Comparison of ENCODE assay signal across 1 cellular context in the genomic region with DNA sequence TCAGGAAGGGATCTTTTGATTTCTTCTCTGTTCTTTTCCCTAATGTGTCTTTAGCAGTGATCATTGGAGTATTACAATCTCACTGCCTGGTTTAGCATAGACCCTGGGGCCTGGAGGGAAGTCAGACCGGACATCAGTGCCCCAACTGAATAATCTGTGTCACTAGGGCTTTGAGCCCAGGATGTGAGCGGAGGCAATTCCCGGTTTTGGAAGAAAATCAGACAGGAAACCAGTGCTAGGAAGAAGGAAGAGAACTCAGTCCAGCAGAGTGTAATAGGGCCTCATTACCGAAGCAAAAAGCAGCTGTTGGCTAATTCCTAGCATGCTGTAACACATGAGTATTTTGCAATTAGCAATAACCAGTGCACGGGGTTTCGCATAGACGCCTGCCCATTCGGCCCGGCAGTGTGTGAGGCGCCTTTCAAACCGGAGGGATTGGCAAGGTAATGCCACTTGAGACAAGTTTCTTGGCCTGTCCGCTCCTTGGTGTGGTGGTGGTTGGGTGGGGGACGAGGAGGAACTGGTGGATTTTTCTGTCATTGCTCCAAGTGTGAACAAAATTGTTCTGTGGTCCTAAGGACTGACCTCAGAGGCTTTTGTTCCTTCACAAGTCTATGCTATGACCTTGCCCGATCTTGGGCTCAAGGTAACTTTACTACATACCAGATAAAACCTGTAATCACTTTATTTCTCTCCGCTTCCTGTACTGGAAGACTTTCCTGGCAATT.
TF ChIP-seq lines count a peak whose summit lies in the region.

No MANE protein-coding gene starts in this region.

TF ChIP-seq in HepG2, 621 proteins besides CTCF, POLR2A, EP300 and RAD21 (continued from another document and continues in another):
- TF ChIP-seq, protein P1, sequence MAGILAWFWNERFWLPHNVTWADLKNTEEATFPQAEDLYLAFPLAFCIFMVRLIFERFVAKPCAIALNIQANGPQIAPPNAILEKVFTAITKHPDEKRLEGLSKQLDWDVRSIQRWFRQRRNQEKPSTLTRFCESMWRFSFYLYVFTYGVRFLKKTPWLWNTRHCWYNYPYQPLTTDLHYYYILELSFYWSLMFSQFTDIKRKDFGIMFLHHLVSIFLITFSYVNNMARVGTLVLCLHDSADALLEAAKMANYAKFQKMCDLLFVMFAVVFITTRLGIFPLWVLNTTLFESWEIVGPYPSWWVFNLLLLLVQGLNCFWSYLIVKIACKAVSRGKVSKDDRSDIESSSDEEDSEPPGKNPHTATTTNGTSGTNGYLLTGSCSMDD (CRISPR knock-in tag; IDR thresholded peaks at IDR 0.05): no peak
- TF ChIP-seq ZNF749 (CRISPR knock-in tag; IDR thresholded peaks at IDR 0.05; ENCODE audit: borderline replicate concordance) (no peak), CBX2 (IDR thresholded peaks at IDR 0.05; ENCODE audit: low read depth, low read length) (no peak), CBX2 (CRISPR knock-in tag; IDR thresholded peaks at IDR 0.05; ENCODE audit: low read depth) (no peak), ZNF205 (CRISPR knock-in tag; IDR thresholded peaks at IDR 0.05) (no peak), ZNF709 (CRISPR knock-in tag; IDR thresholded peaks at IDR 0.05) (no peak), NPAS2 (CRISPR knock-in tag; IDR thresholded peaks at IDR 0.05; ENCODE audit: borderline replicate concordance) (no peak), FOXJ3 (CRISPR knock-in tag; IDR thresholded peaks at IDR 0.05; ENCODE audit: borderline replicate concordance) (no peak), ATF7-NPFF (CRISPR knock-in tag; IDR thresholded peaks at IDR 0.05; ENCODE audit: low read depth) (no peak), NR2F2 (IDR thresholded peaks at IDR 0.05; ENCODE audit: borderline replicate concordance, low read depth) (no peak), ZNF282 (IDR thresholded peaks at IDR 0.05; ENCODE audit: partially characterized antibody) (no peak), ZNF550 (CRISPR knock-in tag; IDR thresholded peaks at IDR 0.05; ENCODE audit: borderline replicate concordance) (no peak), ZNF124 (CRISPR knock-in tag; IDR thresholded peaks at IDR 0.05) (no peak), PRMT3 (CRISPR knock-in tag; IDR thresholded peaks at IDR 0.05; ENCODE audit: borderline replicate concordance, low read depth) (no peak), EEA1 (CRISPR knock-in tag; IDR thresholded peaks at IDR 0.05; ENCODE audit: borderline replicate concordance) (0 out of 2 replicates have a peak, but pooled peaks have one; percentile 39), ZNF790 (CRISPR knock-in tag; IDR thresholded peaks at IDR 0.05; ENCODE audit: borderline replicate concordance) (no peak), MAFF (IDR thresholded peaks at IDR 0.05; ENCODE audit: low read depth, low read length) (no peak), PAX8 (CRISPR knock-in tag; IDR thresholded peaks at IDR 0.05; ENCODE audit: borderline replicate concordance) (no peak), PHF21A (CRISPR knock-in tag; IDR thresholded peaks at IDR 0.05) (peak; percentile 65; the same call in 1 of the 2 replicates), SP4 (CRISPR knock-in tag; IDR thresholded peaks at IDR 0.05) (peak; percentile 42; the same call in 1 of the 2 replicates), ZNF3 (CRISPR knock-in tag; IDR thresholded peaks at IDR 0.05) (0 out of 2 replicates have a peak, but pooled peaks have one; percentile 16), RFXANK (CRISPR knock-in tag; IDR thresholded peaks at IDR 0.05) (0 out of 2 replicates have a peak, but pooled peaks have one; percentile 21)
- TF ChIP-seq, protein P2, sequence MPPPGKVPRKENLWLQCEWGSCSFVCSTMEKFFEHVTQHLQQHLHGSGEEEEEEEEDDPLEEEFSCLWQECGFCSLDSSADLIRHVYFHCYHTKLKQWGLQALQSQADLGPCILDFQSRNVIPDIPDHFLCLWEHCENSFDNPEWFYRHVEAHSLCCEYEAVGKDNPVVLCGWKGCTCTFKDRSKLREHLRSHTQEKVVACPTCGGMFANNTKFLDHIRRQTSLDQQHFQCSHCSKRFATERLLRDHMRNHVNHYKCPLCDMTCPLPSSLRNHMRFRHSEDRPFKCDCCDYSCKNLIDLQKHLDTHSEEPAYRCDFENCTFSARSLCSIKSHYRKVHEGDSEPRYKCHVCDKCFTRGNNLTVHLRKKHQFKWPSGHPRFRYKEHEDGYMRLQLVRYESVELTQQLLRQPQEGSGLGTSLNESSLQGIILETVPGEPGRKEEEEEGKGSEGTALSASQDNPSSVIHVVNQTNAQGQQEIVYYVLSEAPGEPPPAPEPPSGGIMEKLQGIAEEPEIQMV (CRISPR knock-in tag; IDR thresholded peaks at IDR 0.05; ENCODE audit: low read depth): 0 out of 2 replicates have a peak, but pooled peaks have one; percentile 50
- TF ChIP-seq, protein P3, sequence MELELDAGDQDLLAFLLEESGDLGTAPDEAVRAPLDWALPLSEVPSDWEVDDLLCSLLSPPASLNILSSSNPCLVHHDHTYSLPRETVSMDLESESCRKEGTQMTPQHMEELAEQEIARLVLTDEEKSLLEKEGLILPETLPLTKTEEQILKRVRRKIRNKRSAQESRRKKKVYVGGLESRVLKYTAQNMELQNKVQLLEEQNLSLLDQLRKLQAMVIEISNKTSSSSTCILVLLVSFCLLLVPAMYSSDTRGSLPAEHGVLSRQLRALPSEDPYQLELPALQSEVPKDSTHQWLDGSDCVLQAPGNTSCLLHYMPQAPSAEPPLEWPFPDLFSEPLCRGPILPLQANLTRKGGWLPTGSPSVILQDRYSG (CRISPR knock-in tag; IDR thresholded peaks at IDR 0.05): no peak
- TF ChIP-seq, protein P4, sequence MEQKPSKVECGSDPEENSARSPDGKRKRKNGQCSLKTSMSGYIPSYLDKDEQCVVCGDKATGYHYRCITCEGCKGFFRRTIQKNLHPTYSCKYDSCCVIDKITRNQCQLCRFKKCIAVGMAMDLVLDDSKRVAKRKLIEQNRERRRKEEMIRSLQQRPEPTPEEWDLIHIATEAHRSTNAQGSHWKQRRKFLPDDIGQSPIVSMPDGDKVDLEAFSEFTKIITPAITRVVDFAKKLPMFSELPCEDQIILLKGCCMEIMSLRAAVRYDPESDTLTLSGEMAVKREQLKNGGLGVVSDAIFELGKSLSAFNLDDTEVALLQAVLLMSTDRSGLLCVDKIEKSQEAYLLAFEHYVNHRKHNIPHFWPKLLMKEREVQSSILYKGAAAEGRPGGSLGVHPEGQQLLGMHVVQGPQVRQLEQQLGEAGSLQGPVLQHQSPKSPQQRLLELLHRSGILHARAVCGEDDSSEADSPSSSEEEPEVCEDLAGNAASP (CRISPR knock-in tag; IDR thresholded peaks at IDR 0.05; ENCODE audit: borderline replicate concordance): no peak
- TF ChIP-seq, protein P5, sequence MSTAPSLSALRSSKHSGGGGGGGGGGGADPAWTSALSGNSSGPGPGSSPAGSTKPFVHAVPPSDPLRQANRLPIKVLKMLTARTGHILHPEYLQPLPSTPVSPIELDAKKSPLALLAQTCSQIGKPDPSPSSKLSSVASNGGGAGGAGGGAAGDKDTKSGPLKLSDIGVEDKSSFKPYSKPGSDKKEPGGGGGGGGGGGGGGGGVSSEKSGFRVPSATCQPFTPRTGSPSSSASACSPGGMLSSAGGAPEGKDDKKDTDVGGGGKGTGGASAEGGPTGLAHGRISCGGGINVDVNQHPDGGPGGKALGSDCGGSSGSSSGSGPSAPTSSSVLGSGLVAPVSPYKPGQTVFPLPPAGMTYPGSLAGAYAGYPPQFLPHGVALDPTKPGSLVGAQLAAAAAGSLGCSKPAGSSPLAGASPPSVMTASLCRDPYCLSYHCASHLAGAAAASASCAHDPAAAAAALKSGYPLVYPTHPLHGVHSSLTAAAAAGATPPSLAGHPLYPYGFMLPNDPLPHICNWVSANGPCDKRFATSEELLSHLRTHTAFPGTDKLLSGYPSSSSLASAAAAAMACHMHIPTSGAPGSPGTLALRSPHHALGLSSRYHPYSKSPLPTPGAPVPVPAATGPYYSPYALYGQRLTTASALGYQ (CRISPR knock-in tag; IDR thresholded peaks at IDR 0.05): 0 out of 2 replicates have a peak, but pooled peaks have one; percentile 43
- TF ChIP-seq, protein P6, sequence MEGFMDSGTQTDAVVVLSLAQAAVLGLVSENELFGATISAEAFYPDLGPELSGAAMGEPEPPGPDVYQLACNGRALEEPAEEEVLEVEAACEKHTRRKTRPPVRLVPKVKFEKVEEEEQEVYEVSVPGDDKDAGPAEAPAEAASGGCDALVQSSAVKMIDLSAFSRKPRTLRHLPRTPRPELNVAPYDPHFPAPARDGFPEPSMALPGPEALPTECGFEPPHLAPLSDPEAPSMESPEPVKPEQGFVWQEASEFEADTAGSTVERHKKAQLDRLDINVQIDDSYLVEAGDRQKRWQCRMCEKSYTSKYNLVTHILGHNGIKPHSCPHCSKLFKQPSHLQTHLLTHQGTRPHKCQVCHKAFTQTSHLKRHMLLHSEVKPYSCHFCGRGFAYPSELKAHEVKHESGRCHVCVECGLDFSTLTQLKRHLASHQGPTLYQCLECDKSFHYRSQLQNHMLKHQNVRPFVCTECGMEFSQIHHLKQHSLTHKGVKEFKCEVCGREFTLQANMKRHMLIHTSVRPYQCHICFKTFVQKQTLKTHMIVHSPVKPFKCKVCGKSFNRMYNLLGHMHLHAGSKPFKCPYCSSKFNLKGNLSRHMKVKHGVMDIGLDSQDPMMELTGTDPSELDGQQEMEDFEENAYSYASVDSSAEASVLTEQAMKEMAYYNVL (CRISPR knock-in tag; IDR thresholded peaks at IDR 0.05; ENCODE audit: borderline replicate concordance): no peak
- TF ChIP-seq, protein P7, sequence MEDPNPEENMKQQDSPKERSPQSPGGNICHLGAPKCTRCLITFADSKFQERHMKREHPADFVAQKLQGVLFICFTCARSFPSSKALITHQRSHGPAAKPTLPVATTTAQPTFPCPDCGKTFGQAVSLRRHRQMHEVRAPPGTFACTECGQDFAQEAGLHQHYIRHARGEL (CRISPR knock-in tag; IDR thresholded peaks at IDR 0.05): no peak
- TF ChIP-seq, protein P8, sequence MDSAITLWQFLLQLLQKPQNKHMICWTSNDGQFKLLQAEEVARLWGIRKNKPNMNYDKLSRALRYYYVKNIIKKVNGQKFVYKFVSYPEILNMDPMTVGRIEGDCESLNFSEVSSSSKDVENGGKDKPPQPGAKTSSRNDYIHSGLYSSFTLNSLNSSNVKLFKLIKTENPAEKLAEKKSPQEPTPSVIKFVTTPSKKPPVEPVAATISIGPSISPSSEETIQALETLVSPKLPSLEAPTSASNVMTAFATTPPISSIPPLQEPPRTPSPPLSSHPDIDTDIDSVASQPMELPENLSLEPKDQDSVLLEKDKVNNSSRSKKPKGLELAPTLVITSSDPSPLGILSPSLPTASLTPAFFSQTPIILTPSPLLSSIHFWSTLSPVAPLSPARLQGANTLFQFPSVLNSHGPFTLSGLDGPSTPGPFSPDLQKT (CRISPR knock-in tag; IDR thresholded peaks at IDR 0.05; ENCODE audit: borderline replicate concordance): no peak
- TF ChIP-seq, protein P9, sequence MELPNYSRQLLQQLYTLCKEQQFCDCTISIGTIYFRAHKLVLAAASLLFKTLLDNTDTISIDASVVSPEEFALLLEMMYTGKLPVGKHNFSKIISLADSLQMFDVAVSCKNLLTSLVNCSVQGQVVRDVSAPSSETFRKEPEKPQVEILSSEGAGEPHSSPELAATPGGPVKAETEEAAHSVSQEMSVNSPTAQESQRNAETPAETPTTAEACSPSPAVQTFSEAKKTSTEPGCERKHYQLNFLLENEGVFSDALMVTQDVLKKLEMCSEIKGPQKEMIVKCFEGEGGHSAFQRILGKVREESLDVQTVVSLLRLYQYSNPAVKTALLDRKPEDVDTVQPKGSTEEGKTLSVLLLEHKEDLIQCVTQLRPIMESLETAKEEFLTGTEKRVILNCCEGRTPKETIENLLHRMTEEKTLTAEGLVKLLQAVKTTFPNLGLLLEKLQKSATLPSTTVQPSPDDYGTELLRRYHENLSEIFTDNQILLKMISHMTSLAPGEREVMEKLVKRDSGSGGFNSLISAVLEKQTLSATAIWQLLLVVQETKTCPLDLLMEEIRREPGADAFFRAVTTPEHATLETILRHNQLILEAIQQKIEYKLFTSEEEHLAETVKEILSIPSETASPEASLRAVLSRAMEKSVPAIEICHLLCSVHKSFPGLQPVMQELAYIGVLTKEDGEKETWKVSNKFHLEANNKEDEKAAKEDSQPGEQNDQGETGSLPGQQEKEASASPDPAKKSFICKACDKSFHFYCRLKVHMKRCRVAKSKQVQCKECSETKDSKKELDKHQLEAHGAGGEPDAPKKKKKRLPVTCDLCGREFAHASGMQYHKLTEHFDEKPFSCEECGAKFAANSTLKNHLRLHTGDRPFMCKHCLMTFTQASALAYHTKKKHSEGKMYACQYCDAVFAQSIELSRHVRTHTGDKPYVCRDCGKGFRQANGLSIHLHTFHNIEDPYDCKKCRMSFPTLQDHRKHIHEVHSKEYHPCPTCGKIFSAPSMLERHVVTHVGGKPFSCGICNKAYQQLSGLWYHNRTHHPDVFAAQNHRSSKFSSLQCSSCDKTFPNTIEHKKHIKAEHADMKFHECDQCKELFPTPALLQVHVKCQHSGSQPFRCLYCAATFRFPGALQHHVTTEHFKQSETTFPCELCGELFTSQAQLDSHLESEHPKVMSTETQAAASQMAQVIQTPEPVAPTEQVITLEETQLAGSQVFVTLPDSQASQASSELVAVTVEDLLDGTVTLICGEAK (IDR thresholded peaks at IDR 0.05): no peak
- TF ChIP-seq, protein P9 (CRISPR knock-in tag; IDR thresholded peaks at IDR 0.05): no peak
- TF ChIP-seq, protein P10, sequence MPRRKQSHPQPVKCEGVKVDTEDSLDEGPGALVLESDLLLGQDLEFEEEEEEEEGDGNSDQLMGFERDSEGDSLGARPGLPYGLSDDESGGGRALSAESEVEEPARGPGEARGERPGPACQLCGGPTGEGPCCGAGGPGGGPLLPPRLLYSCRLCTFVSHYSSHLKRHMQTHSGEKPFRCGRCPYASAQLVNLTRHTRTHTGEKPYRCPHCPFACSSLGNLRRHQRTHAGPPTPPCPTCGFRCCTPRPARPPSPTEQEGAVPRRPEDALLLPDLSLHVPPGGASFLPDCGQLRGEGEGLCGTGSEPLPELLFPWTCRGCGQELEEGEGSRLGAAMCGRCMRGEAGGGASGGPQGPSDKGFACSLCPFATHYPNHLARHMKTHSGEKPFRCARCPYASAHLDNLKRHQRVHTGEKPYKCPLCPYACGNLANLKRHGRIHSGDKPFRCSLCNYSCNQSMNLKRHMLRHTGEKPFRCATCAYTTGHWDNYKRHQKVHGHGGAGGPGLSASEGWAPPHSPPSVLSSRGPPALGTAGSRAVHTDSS (CRISPR knock-in tag; conservative IDR thresholded peaks at IDR 0.05): no peak
